12 cellular contexts compared by ENCODE assay signal in the genomic region with DNA sequence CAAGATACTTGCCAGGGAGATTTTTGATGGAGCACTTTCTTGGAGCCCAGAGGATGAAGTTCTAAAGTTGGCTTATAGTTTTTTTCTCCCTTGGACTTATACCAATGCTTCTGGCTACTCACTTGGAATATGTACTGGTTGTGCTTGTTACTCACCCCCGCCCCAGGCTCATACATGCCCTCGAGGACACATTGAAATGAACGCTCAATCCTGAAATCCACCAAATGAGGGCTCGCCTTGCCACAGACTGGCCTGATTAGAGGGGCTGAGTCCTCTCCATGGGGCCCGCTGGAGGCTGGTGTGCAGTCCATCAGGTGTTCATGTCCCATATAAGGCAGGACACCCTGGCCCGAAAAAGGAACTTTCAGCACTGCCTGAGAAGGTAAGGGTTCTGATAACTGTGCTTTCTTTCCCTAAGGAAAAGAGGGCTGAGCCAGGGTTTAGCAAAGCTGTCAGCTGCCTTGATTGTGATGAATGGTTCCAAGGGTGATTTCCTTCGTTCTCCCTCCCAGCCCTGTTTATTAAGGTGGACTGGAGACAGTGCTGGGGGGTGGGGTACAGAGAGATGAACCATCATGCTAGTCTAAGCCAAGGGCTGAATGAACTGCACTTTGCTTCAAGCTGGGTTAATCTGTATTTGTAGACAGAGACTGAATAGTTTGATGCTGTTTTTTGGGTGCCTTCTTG. TPM values are rescaled to one million over a fixed set of nuclear protein-coding genes. Genes with fewer than 3 reads are reported as not detected.
DNase-seq lines count a peak whose midpoint lies in the region; ATAC-seq and TF ChIP-seq lines count a peak whose summit lies in the region.
"Had no signal": no experiment of that assay in that cellular context is flagged by ENCODE, and none has a peak within 500 bp of the region (broad histone marks: within the 10 kb centered on the region; RNA-seq: fewer than 3 reads in every experiment).

No MANE protein-coding gene starts in this region.

- ATAC-seq in stimulated activated effector memory CD8-positive, alpha-beta T cell treated with anti-CD3 and anti-CD28 coated beads, Interleukin-12 subunit alpha, Interleukin-12 subunit beta, amount 100 ng/mL, for 72 hours = no peak
- ATAC-seq: upper lobe of right lung had no signal

- H3K9me3 Mint-ChIP-seq in stimulated activated effector memory CD8-positive, alpha-beta T cell treated with anti-CD3 and anti-CD28 coated beads, Interleukin-12 subunit alpha, Interleukin-12 subunit beta, amount 100 ng/mL, for 72 hours = no peaks in the 10 kb centered on the region
- H3K9me3 Mint-ChIP-seq in progenitor cell of endocrine pancreas (ENCODE audit: low read depth) = no peaks in the 10 kb centered on the region

- DNase-seq in EL (peak; percentile 8), RKO (ENCODE audit: low spot score) (peak; percentile 12), fibroblast of pulmonary artery (ENCODE audit: low read depth) (peak; percentile 42), progenitor cell of endocrine pancreas (ENCODE audit: low spot score, unreplicated experiment) (no peak), KG1 (lab: John Stamatoyannopoulos, UW) (no peak), NCI-H1436 treated with DMSO at 0.1 percent for 48 hours (lab: John Stamatoyannopoulos, UW) (no peak)
- peak in 1 of 2 donors; percentile 33 for DNase-seq in stimulated activated effector memory CD8-positive, alpha-beta T cell treated with anti-CD3 and anti-CD28 coated beads, Interleukin-12 subunit alpha, Interleukin-12 subunit beta, amount 100 ng/mL, for 72 hours (ENCODE audit: low spot score in 2 of 2)
- DNase-seq: activated CD8-positive, alpha-beta memory T cell treated with anti-CD3 and anti-CD28 coated beads, Interleukin-2, amount 10 ng/mL, durations not matched to agents 7 days and 5 days; mesendoderm; NCI-H2171; upper lobe of right lung had no signal

- H3K4me3 ChIP-seq in fibroblast of pulmonary artery (replicated peaks; ENCODE audit: low read depth, low read length) = no peak overlapping the region
- H3K4me3 ChIP-seq: MG63, upper lobe of right lung had no signal

- no peaks in the 10 kb centered on the region for H3K27me3 Mint-ChIP-seq in progenitor cell of endocrine pancreas
- H3K27me3 Mint-ChIP-seq: activated CD8-positive, alpha-beta memory T cell treated with anti-CD3 and anti-CD28 coated beads, Interleukin-2, amount 10 ng/mL, durations not matched to agents 7 days and 5 days had no signal

- no peak for TF ChIP-seq CTCF in fibroblast of pulmonary artery (IDR thresholded peaks at IDR 0.05; ENCODE audit: low read length, missing control alignments)
- TF ChIP-seq CTCF in progenitor cell of endocrine pancreas (IDR thresholded peaks at IDR 0.05; ENCODE audit: unreplicated experiment) = no peak

- peaks cover 6% of the 10 kb centered on the region for H3K36me3 Mint-ChIP-seq in stimulated activated effector memory CD8-positive, alpha-beta T cell treated with anti-CD3 and anti-CD28 coated beads, Interleukin-12 subunit alpha, Interleukin-12 subunit beta, amount 100 ng/mL, for 72 hours
- no peaks in the 10 kb centered on the region for H3K36me3 Mint-ChIP-seq in progenitor cell of endocrine pancreas (ENCODE audit: insufficient read depth)

- H3K27ac Mint-ChIP-seq in stimulated activated effector memory CD8-positive, alpha-beta T cell treated with anti-CD3 and anti-CD28 coated beads, Interleukin-12 subunit alpha, Interleukin-12 subunit beta, amount 100 ng/mL, for 72 hours = no peak overlapping the region
- no peak overlapping the region for H3K27ac Mint-ChIP-seq in progenitor cell of endocrine pancreas

- peaks cover 64% of the 10 kb centered on the region for H3K4me1 Mint-ChIP-seq in stimulated activated effector memory CD8-positive, alpha-beta T cell treated with anti-CD3 and anti-CD28 coated beads, Interleukin-12 subunit alpha, Interleukin-12 subunit beta, amount 100 ng/mL, for 72 hours
- peaks cover 5% of the 10 kb centered on the region for H3K4me1 Mint-ChIP-seq in progenitor cell of endocrine pancreas (ENCODE audit: low read depth)

- H3K4me3 Mint-ChIP-seq in stimulated activated effector memory CD8-positive, alpha-beta T cell treated with anti-CD3 and anti-CD28 coated beads, Interleukin-12 subunit alpha, Interleukin-12 subunit beta, amount 100 ng/mL, for 72 hours = peak overlapping the region; percentile 19
- no peak overlapping the region for H3K4me3 Mint-ChIP-seq in progenitor cell of endocrine pancreas (ENCODE audit: low read depth)
- H3K4me3 Mint-ChIP-seq: activated CD8-positive, alpha-beta memory T cell treated with anti-CD3 and anti-CD28 coated beads, Interleukin-2, amount 10 ng/mL, durations not matched to agents 7 days and 5 days had no signal

RNA-seq across cellular contexts. Expression of a gene that starts 10.6 kb away (rescaled TPM):
- 36.3 and 37.6 TPM in 2 replicates for total RNA-seq in progenitor cell of endocrine pancreas

Comparison
In these comparisons a context has a peak if more than half of its experiments do, and no peak if none do; other contexts are left out.
1. DNase-seq: peak in EL (single experiment), RKO (single experiment) and fibroblast of pulmonary artery (single experiment); none in progenitor cell of endocrine pancreas (single experiment), KG1 (single experiment) and NCI-H1436 treated with DMSO at 0.1 percent for 48 hours (single experiment).